Comparison of ENCODE assay signal across 13 cellular contexts in genomic region chr1:111503585-111504060, GRCh38. TPM values are rescaled to one million over a fixed set of nuclear protein-coding genes. Genes with fewer than 3 reads are reported as not detected.
A peak's percentile ranks its signal among the peaks of the same experiment; 100 is the strongest.
DNase-seq lines count a peak whose midpoint lies in the region; ATAC-seq and TF ChIP-seq lines count a peak whose summit lies in the region.
"Had no signal": no experiment of that assay in that cellular context is flagged by ENCODE, and none has a peak within 500 bp of the region (broad histone marks: within the 10 kb centered on the region; RNA-seq: fewer than 3 reads in every experiment).

TSS of gene ADORA3 (minus strand) at chr1:111503633. CDS start at chr1:111503354, 279 bp downstream.
TSS of gene TMIGD3 (minus strand) at chr1:111503633. CDS start at chr1:111503354, 279 bp downstream.

- intact Hi-C loops in breast epithelium (cut with DNase I; ENCODE audit: low total_unique reads) (no loop called here), MCF 10A (cut with micrococcal nuclease) (no loop called here), left lung (cut with DNase I) (loop anchor here in 1 of 2 donors (10.0 kb wide), 2 partner anchors 141 to 251 kb away; partner anchors contain the start of gene DDX20)

- no peak within 1 kb of the TSS for H3K4me3 Mint-ChIP-seq in MCF 10A (ENCODE audit: unreplicated experiment)

- no peaks in the 10 kb centered on the region for H3K36me3 Mint-ChIP-seq in MCF 10A (ENCODE audit: insufficient read depth, unreplicated experiment)

- H3K27me3 Mint-ChIP-seq in MCF 10A (ENCODE audit: insufficient read depth, unreplicated experiment), result peaks cover 15% of the 10 kb centered on the region

- H3K27me3 ChIP-seq in breast epithelium, result no peaks in the 10 kb centered on the region
- H3K27me3 ChIP-seq in left lung, result no peaks in the 10 kb centered on the region
- H3K27me3 ChIP-seq in tibial nerve, result no peaks in the 10 kb centered on the region
- H3K27me3 ChIP-seq: ovary had no signal

- no peaks in the 10 kb centered on the region for H3K9me3 Mint-ChIP-seq in MCF 10A (ENCODE audit: unreplicated experiment)

- peaks cover 0 to 5% of the 10 kb centered on the region in 2 donors for H3K4me1 ChIP-seq in breast epithelium
- H3K4me1 ChIP-seq in left lung, result peaks cover 19 to 67% of the 10 kb centered on the region in 2 donors
- H3K4me1 ChIP-seq in tibial nerve, result peaks cover 0 to 29% (median 22%) of the 10 kb centered on the region in 4 donors
- H3K4me1 ChIP-seq: BE2C had no signal

- no peak for ATAC-seq in left lung
- no peak for ATAC-seq in GM21529 (IDR thresholded peaks at IDR 0.05; ENCODE audit: unreplicated experiment)

- in situ Hi-C loops in ACHN (cut with HindIII; ENCODE audit: low pct_ligation_motif_present, low pct_unique_long_range_greater_than_20kb, low sequenced_read_pairs), result no loop called here

- H3K4me3 ChIP-seq in breast epithelium (peak within 1 kb of the TSS in 2 of 3 donors; percentile 1 to 18), left lung (peak within 1 kb of the TSS in 1 of 2 donors; percentile 11), tibial nerve (peak within 1 kb of the TSS in 1 of 4 donors; percentile 25)
- H3K4me3 ChIP-seq: ovary had no signal

- TF ChIP-seq CTCF in breast epithelium (IDR thresholded peaks at IDR 0.05) (no peak), MCF 10A (IDR thresholded peaks at IDR 0.05; ENCODE audit: unreplicated experiment) (no peak), left lung (IDR thresholded peaks at IDR 0.05) (no peak), tibial nerve (IDR thresholded peaks at IDR 0.05) (no peak)

- CTCF ChIA-PET in MCF 10A (lab: Yijun Ruan, JAX), result interaction anchor here (0.5 to 0.6 kb wide), 3 partner anchors 66 to 1475 kb away, joined by 3 to 4 read pairs (median 3); no protein-coding TSS in a partner anchor

- H3K27ac ChIP-seq in breast epithelium (peak within 1 kb of the TSS in 1 of 2 donors; percentile 25), left lung (peak within 1 kb of the TSS; percentile 26 to 99), tibial nerve (peak within 1 kb of the TSS in 3 of 4 donors; percentile 43 to 97 (median 70))
- H3K27ac ChIP-seq: ovary had no signal

- H3K4me1 Mint-ChIP-seq in MCF 10A (ENCODE audit: insufficient read depth, unreplicated experiment), result peaks cover 5% of the 10 kb centered on the region

- H3K9me3 ChIP-seq in breast epithelium (no peaks in the 10 kb centered on the region), left lung (no peaks in the 10 kb centered on the region), tibial nerve (no peaks in the 10 kb centered on the region)
- H3K9me3 ChIP-seq: BE2C, ovary had no signal

- BruUV-seq in MCF 10A (replicated peaks; lab: Mats Ljungman, UMichigan), result no TSS peak

- H3K27ac Mint-ChIP-seq in MCF 10A (ENCODE audit: low read depth, unreplicated experiment), result no peak within 1 kb of the TSS

- WGBS in tibial nerve, 2 donors, result 80 to 83% methylated on average over 4 of the region's 4 CpGs

- POLR2A ChIA-PET in MCF 10A (lab: Yijun Ruan, JAX), result interaction anchor here (1.4 kb wide), 1 partner anchor 14 kb away, joined by 4 read pairs; no protein-coding TSS in a partner anchor

- TF ChIP-seq EP300 in tibial nerve (IDR thresholded peaks at IDR 0.05), result peak in 1 of 2 donors; percentile 34

- TF ChIP-seq POLR2A in breast epithelium (IDR thresholded peaks at IDR 0.05), result no peak
- peak in 1 of 2 donors; percentile 31 for TF ChIP-seq POLR2A in tibial nerve (IDR thresholded peaks at IDR 0.05)

- H3K36me3 ChIP-seq in breast epithelium, result no peaks in the 10 kb centered on the region
- no peaks in the 10 kb centered on the region for H3K36me3 ChIP-seq in left lung
- H3K36me3 ChIP-seq in tibial nerve, result no peaks in the 10 kb centered on the region
- H3K36me3 ChIP-seq: BE2C, ovary had no signal

- no peak for DNase-seq in breast epithelium (ENCODE audit: low spot score in 2 of 2)
- no peak for DNase-seq in MCF 10A (ENCODE audit: unreplicated experiment)
- DNase-seq in SKM-1 (lab: John Stamatoyannopoulos, UW; ENCODE audit: unreplicated experiment), result peak; percentile 88
- DNase-seq in left lung, result no peak
- no peak for DNase-seq in tibial nerve (ENCODE audit: low spot score in 2 of 2)
- no peak for DNase-seq in ACHN
- DNase-seq in ureter (ENCODE audit: low spot score), result no peak
- DNase-seq: activated CD4-positive, alpha-beta T cell treated with anti-CD3 and anti-CD28 coated beads, Interleukin-2, amount 50 U/mL, for 48 hours; BE2C; NCI-H82; ovary had no signal

RNA-seq across cellular contexts. Expression of gene ADORA3, which starts in this region (rescaled TPM):
- total RNA-seq in breast epithelium (10 to 100 TPM in 2 of 3 donors, 1 to 10 TPM in 1; 9.5 to 13.8 (median 13.2) TPM), MCF 10A (2022) (not detected in 2 replicates), left lung (10 to 100 TPM; 10.8 to 11.0 TPM), tibial nerve (10 to 100 TPM in 2 of 4 donors, 1 to 10 TPM in 2; 5.3 to 17.5 (median 9.9) TPM), ureter (5.8 TPM)
- total RNA-seq: chondrocyte had no signal

RNA-seq across cellular contexts. Expression of gene TMIGD3, which starts in this region (rescaled TPM):
- total RNA-seq in breast epithelium, result 10 to 100 TPM in 1 of 3 donors, 1 to 10 TPM in 2; 5.9 to 14.6 (median 10.0) TPM
- not detected in 2 replicates for total RNA-seq in MCF 10A (2022)
- total RNA-seq in left lung, result 10 to 100 TPM in 1 of 2 donors, 1 to 10 TPM in 1; 9.0 to 27.0 TPM
- 1 to 10 TPM in 2 of 4 donors, under 1 TPM in 2; 0.59 to 9.6 (median 2.3) TPM for total RNA-seq in tibial nerve
- 1.2 TPM for total RNA-seq in ureter
- total RNA-seq: chondrocyte had no signal
